ENCODE assay signal across 8 cellular contexts in the genomic region with DNA sequence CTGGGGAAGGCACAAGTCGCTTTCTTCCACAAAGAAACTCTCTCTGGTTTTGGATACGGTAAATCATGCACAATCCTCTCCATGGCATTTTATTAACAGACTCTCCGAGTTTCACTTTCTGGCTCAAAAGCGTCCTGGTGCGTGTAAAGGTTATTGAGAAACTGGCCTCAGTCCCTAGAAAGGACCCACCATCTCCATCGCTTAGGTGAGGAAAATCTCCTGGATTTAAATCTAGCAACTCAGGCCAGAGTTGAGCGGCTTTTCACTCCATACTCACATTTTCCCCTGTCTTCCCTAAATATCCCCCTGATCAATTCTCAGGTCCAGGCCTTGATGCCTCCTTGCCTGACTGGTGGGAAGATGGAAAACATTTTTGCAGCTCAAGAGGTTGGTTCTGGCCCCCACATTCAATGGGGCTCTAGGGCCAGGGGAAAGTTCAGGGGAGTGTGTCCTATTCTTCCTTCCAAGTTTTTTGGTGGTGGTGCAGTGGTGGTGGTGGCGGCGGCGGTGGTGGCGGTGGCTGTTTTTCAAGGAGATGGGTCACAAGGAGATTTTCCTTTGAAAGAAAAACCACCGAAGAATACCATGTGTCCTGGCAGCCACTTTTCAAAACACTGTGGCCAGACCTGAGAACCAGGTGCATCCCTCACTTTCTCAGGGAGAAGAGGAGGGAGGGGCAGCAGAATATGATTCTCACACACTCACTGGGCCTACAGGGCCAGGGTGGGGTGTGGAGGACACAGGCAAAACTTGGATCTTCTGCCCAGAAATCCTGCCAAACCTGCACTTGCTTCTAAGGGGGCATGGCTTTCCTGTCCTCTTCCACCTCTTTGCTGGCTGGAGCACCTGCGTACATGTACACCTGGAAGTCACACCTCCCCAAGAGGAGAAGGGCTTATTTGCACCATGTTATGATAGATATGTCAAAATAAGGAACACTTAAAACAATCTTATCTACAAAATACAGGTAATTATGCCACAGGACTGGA.
DNase-seq lines count a peak whose midpoint lies in the region; ATAC-seq, FAIRE-seq and TF ChIP-seq lines count a peak whose summit lies in the region.

No MANE protein-coding gene starts in this region.

- H3K4me3 Mint-ChIP-seq in central memory CD8-positive, alpha-beta T cell = peak overlapping the region; percentile 89
- H3K4me3 Mint-ChIP-seq in nephron progenitor cell = peak overlapping the region; percentile 86

- peak overlapping the region; percentile 95 for H3K4me2 ChIP-seq in DND-41 (ENCODE audit: insufficient read depth, low read length)

- H3K4me3 ChIP-seq in DND-41 (ENCODE audit: low read depth in 1 of 2, low read length in 2 of 2) = peak overlapping the region; percentile 36 to 93; a peak in 3 of 4 replicates

- peaks cover 79% of the 10 kb centered on the region for H3K79me2 ChIP-seq in DND-41 (ENCODE audit: insufficient read depth, low read length)

- H3K4me1 ChIP-seq in DND-41 (ENCODE audit: insufficient read depth, low read length) = peaks cover 46% of the 10 kb centered on the region

- no peak for ATAC-seq in DND-41 (ENCODE audit: insufficient read depth, low read depth)
- ATAC-seq in central memory CD8-positive, alpha-beta T cell (replicated peaks; ENCODE audit: extremely low read depth, poor library complexity, severe bottlenecking) = no peak
- ATAC-seq in HG03565 (IDR thresholded peaks at IDR 0.05; ENCODE audit: unreplicated experiment) = no peak
- ATAC-seq in GM18873 (IDR thresholded peaks at IDR 0.05; ENCODE audit: low FRiP score, unreplicated experiment) = no peak

- H3K27ac Mint-ChIP-seq in central memory CD8-positive, alpha-beta T cell (ENCODE audit: low read depth) = peak overlapping the region; percentile 98
- peak overlapping the region; percentile 93 for H3K27ac Mint-ChIP-seq in nephron progenitor cell

- no peaks in the 10 kb centered on the region for H3K9me3 ChIP-seq in DND-41 (ENCODE audit: insufficient read depth, low read length, severe bottlenecking)

- peaks cover 24% of the 10 kb centered on the region for H3K36me3 Mint-ChIP-seq in central memory CD8-positive, alpha-beta T cell (ENCODE audit: insufficient read depth)
- no peaks in the 10 kb centered on the region for H3K36me3 Mint-ChIP-seq in nephron progenitor cell (ENCODE audit: low read depth)

- H3K4me1 Mint-ChIP-seq in central memory CD8-positive, alpha-beta T cell = peaks cover 81% of the 10 kb centered on the region
- H3K4me1 Mint-ChIP-seq in nephron progenitor cell = peaks cover 86% of the 10 kb centered on the region

- H3K9me3 Mint-ChIP-seq in central memory CD8-positive, alpha-beta T cell = no peaks in the 10 kb centered on the region
- H3K9me3 Mint-ChIP-seq in nephron progenitor cell = no peaks in the 10 kb centered on the region

- H3K9ac ChIP-seq in DND-41 (ENCODE audit: low read depth, low read length) = peak overlapping the region; percentile 85

- peak overlapping the region; percentile 72 for H3K27ac ChIP-seq in DND-41 (ENCODE audit: low read length)

- peak overlapping the region; percentile 89 for H2AFZ ChIP-seq in DND-41 (ENCODE audit: low read depth, low read length)

- peak; percentile 16 for FAIRE-seq in HTR-8/SVneo (lab: Jason Lieb, UNC)

- H3K27me3 ChIP-seq in DND-41 (ENCODE audit: insufficient read depth, low read length, poor library complexity) = no peaks in the 10 kb centered on the region

- DNase-seq in DND-41 (no peak), HTR-8/SVneo (ENCODE audit: insufficient read length, low spot score) (no peak), nephron progenitor cell (no peak), iPS-NIHi11 (ENCODE audit: low spot score) (no peak), LoVo (ENCODE audit: low spot score) (no peak)
- no peak for DNase-seq in central memory CD8-positive, alpha-beta T cell (ENCODE audit: low spot score in 2 of 2)

- H3K27me3 Mint-ChIP-seq in central memory CD8-positive, alpha-beta T cell = no peaks in the 10 kb centered on the region
- H3K27me3 Mint-ChIP-seq in nephron progenitor cell (ENCODE audit: low read depth, poor library complexity) = no peaks in the 10 kb centered on the region

- H4K20me1 ChIP-seq in DND-41 (ENCODE audit: insufficient read depth, low read length) = peaks cover 77% of the 10 kb centered on the region

- TF ChIP-seq CTCF in DND-41 (IDR thresholded peaks at IDR 0.05; ENCODE audit: borderline replicate concordance, extremely low read depth, low read length, poor library complexity, severe bottlenecking) (no peak), nephron progenitor cell (IDR thresholded peaks at IDR 0.05) (no peak)

- no peaks in the 10 kb centered on the region; the same call in 1 of the 2 replicates for H3K36me3 ChIP-seq in DND-41 (ENCODE audit: insufficient read depth, low read length)
